In the genomic region with DNA sequence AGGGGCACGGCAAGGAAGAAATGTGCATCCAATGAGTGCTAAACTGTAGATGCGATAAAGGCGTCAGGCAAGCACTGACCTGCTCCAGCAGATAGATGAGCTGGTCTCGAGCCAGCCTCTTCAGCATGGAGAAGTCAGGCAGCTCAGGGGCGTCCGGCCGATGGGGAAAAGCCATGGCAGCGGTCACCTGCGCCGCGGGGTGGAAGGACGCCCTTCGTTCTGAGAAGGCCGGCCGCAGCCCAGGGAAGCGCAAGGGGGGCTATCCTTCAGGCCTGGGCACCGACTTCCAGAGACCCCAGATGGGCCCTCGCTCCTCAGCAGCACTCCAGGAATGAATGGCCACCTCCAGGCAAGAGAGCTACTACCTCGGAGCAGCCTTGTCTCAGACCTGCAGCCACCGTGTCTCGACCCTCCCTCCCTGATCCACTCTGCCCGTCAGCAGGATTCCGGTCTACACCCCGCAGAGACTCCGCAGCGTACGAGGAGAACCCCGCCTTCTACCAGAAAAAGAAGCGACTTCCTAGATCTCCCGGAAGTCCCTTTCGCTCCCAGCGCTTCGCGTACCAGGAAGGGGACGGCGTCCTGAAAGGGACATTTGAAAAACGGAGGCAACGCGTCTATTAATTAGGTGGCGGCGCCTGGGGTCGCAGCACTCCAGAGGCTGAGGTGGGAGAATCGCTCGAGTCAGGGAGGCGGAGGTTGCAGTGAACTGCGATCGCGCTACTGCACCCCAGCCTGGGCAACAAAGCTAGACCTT, we compare ENCODE assay signal across 1 cellular context.
TF ChIP-seq lines count a peak whose summit lies in the region.

VPS33B (minus strand) TSS at position 520 of the 757 bp plus-strand sequence; CDS start at position 175, 345 bp downstream.

TF ChIP-seq in K562, 482 proteins besides CTCF, POLR2A, EP300 and RAD21 (continued from another document and continues in another):
- TF ChIP-seq PKNOX1 (IDR thresholded peaks at IDR 0.05), result no peak; the same call in 1 of the 2 replicates
- peak; percentile 54; the same call in 1 of the 2 replicates for TF ChIP-seq SIN3B (IDR thresholded peaks at IDR 0.05; ENCODE audit: low read depth)
- peak; percentile 73 for TF ChIP-seq RBM39 (optimal IDR thresholded peaks at IDR 0.05; ENCODE audit: low read depth, low read length)
- TF ChIP-seq RBM34 (IDR thresholded peaks at IDR 0.05; ENCODE audit: borderline replicate concordance, insufficient read depth, low read length), result no peak
- no peak for TF ChIP-seq RFX7 (CRISPR knock-in tag; IDR thresholded peaks at IDR 0.05)
- TF ChIP-seq NCOA4 (IDR thresholded peaks at IDR 0.05; ENCODE audit: partially characterized antibody), result no peak
- TF ChIP-seq ZFPM2 (CRISPR knock-in tag; IDR thresholded peaks at IDR 0.05), result 0 out of 2 replicates have a peak, but pooled peaks have one; percentile 21
- TF ChIP-seq RBM14 (IDR thresholded peaks at IDR 0.05; ENCODE audit: borderline replicate concordance, insufficient read depth, low read depth, low read length), result no peak
- TF ChIP-seq CCNT2 (IDR thresholded peaks at IDR 0.05; ENCODE audit: borderline replicate concordance, extremely low read depth, insufficient read length, low read depth, low read length), result no peak
- TF ChIP-seq MAFG (tag; conservative IDR thresholded peaks at IDR 0.05), result no peak
- peak; percentile 87 for TF ChIP-seq E2F8 (IDR thresholded peaks at IDR 0.05; ENCODE audit: low read depth, partially characterized antibody)
- no peak for TF ChIP-seq DDX20 (tag; IDR thresholded peaks at IDR 0.05; ENCODE audit: low read depth)
- TF ChIP-seq NUFIP1 (IDR thresholded peaks at IDR 0.05; ENCODE audit: partially characterized antibody), result no peak
- TF ChIP-seq, protein P1, sequence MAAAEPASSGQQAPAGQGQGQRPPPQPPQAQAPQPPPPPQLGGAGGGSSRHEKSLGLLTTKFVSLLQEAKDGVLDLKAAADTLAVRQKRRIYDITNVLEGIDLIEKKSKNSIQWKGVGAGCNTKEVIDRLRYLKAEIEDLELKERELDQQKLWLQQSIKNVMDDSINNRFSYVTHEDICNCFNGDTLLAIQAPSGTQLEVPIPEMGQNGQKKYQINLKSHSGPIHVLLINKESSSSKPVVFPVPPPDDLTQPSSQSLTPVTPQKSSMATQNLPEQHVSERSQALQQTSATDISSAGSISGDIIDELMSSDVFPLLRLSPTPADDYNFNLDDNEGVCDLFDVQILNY (CRISPR knock-in tag; IDR thresholded peaks at IDR 0.05), result no peak
- no peak for TF ChIP-seq HOXB6 (CRISPR knock-in tag; IDR thresholded peaks at IDR 0.05; ENCODE audit: borderline replicate concordance)
- TF ChIP-seq KDM5B (IDR thresholded peaks at IDR 0.05; ENCODE audit: insufficient replicate concordance, low read depth, low read length), result peak; percentile 80
- TF ChIP-seq MTA1 (IDR thresholded peaks at IDR 0.05; ENCODE audit: borderline replicate concordance), result 0 out of 2 replicates have a peak, but pooled peaks have one; percentile 18
- no peak; the same call in none of the 2 replicates for TF ChIP-seq NFIC (IDR thresholded peaks at IDR 0.05)
- peak; percentile 80 for TF ChIP-seq TAF1 (IDR thresholded peaks at IDR 0.05; ENCODE audit: control insufficient read depth, extremely low read depth, insufficient read depth, low read length, severe bottlenecking)
- no peak for TF ChIP-seq POLR2AphosphoS2 (IDR thresholded peaks at IDR 0.05; ENCODE audit: low read length)
- TF ChIP-seq ZBTB8A (IDR thresholded peaks at IDR 0.05; ENCODE audit: partially characterized antibody), result no peak
- TF ChIP-seq PHF8 (IDR thresholded peaks at IDR 0.05; ENCODE audit: borderline replicate concordance, low read length), result peak; percentile 85
- no peak for TF ChIP-seq KLF1 (tag; IDR thresholded peaks at IDR 0.05)
- TF ChIP-seq, protein P2, sequence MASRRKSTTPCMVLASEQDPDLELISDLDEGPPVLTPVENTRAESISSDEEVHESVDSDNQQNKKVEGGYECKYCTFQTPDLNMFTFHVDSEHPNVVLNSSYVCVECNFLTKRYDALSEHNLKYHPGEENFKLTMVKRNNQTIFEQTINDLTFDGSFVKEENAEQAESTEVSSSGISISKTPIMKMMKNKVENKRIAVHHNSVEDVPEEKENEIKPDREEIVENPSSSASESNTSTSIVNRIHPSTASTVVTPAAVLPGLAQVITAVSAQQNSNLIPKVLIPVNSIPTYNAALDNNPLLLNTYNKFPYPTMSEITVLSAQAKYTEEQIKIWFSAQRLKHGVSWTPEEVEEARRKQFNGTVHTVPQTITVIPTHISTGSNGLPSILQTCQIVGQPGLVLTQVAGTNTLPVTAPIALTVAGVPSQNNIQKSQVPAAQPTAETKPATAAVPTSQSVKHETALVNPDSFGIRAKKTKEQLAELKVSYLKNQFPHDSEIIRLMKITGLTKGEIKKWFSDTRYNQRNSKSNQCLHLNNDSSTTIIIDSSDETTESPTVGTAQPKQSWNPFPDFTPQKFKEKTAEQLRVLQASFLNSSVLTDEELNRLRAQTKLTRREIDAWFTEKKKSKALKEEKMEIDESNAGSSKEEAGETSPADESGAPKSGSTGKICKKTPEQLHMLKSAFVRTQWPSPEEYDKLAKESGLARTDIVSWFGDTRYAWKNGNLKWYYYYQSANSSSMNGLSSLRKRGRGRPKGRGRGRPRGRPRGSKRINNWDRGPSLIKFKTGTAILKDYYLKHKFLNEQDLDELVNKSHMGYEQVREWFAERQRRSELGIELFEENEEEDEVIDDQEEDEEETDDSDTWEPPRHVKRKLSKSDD (conservative IDR thresholded peaks at IDR 0.05; ENCODE audit: low read length), result no peak
- TF ChIP-seq CEBPB (tag; IDR thresholded peaks at IDR 0.05), result no peak
- TF ChIP-seq MLX (CRISPR knock-in tag; conservative IDR thresholded peaks at IDR 0.05), result no peak
- TF ChIP-seq SMAD4 (CRISPR knock-in tag; conservative IDR thresholded peaks at IDR 0.05), result no peak
- TF ChIP-seq, protein P3, sequence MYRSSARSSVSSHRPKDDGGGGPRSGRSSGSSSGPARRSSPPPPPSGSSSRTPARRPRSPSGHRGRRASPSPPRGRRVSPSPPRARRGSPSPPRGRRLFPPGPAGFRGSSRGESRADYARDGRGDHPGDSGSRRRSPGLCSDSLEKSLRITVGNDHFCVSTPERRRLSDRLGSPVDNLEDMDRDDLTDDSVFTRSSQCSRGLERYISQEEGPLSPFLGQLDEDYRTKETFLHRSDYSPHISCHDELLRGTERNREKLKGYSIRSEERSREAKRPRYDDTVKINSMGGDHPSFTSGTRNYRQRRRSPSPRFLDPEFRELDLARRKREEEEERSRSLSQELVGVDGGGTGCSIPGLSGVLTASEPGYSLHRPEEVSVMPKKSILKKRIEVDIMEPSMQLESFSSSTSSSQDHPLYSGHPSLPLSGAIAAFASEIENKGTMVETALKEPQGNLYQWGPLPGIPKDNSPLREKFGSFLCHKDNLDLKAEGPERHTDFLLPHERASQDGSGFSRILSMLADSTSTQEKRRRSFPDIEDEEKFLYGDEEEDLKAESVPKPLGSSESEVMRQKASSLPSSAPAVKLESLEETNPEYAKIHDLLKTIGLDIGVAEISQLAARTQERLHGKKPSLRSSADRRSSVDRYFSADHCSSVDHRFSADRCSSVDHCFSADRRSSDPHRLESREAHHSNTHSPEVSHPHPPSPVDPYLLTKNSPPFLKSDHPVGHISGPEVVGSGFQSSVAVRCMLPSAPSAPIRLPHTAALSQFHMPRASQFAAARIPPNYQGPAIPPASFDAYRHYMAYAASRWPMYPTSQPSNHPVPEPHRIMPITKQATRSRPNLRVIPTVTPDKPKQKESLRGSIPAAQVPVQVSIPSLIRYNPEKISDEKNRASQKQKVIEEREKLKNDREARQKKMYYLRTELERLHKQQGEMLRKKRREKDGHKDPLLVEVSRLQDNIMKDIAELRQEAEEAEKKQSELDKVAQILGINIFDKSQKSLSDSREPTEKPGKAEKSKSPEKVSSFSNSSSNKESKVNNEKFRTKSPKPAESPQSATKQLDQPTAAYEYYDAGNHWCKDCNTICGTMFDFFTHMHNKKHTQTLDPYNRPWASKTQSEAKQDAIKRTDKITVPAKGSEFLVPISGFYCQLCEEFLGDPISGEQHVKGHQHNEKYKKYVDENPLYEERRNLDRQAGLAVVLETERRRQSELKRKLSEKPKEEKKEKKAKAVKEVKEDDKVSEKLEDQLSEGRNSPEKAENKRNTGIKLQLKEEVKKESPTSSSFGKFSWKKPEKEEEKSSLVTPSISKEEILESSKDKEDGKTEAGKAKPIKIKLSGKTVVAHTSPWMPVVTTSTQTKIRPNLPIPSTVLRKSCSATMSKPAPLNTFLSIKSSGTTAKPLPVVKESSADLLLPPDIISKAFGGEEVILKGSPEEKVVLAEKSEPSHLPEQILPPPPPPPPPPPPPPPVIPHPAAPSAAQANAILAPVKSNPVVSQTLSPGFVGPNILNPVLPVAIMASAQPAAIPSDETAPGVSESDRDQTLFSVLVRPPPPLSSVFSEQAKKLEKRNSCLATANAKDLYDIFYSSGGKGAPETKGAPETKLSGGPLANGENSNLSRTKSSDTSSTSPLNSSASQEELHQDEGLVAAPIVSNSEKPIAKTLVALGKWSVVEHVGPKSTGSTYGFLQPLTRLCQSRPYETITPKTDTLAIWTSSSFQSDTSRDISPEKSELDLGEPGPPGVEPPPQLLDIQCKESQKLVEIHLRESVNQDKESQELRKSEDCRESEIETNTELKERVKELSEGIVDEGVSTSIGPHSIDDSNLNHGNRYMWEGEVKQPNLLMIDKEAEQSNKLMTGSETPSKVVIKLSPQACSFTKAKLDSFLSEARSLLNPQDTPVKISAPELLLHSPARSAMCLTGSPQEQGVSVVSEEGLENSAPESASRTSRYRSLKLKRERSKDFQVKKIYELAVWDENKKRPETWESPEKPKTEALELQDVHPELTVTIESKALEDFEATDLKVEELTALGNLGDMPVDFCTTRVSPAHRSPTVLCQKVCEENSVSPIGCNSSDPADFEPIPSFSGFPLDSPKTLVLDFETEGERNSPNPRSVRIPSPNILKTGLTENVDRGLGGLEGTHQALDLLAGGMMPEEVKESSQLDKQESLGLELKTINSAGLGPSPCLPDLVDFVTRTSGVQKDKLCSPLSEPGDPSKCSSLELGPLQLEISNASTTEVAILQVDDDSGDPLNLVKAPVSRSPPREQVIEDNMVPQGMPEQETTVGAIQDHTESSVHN (IDR thresholded peaks at IDR 0.05; ENCODE audit: borderline replicate concordance in 1 of 2, low read depth in 1 of 2), result no peak
- TF ChIP-seq NFE2L1 (tag; IDR thresholded peaks at IDR 0.05; ENCODE audit: borderline replicate concordance, low read depth), result no peak
- peak; percentile 75; the same call in 1 of the 2 replicates for TF ChIP-seq GTF2E2 (tag; IDR thresholded peaks at IDR 0.05)
- no peak for TF ChIP-seq RFX1 (IDR thresholded peaks at IDR 0.05)
- no peak for TF ChIP-seq KLF6 (CRISPR knock-in tag; IDR thresholded peaks at IDR 0.05; ENCODE audit: borderline replicate concordance)
- TF ChIP-seq COPS2 (conservative IDR thresholded peaks at IDR 0.05), result no peak
- TF ChIP-seq RBFOX2 (IDR thresholded peaks at IDR 0.05; ENCODE audit: low read depth, low read length), result peak; percentile 87
- 0 out of 2 replicates have a peak, but pooled peaks have one; percentile 68 for TF ChIP-seq PREB (CRISPR knock-in tag; IDR thresholded peaks at IDR 0.05)
- no peak for TF ChIP-seq CHD2 (IDR thresholded peaks at IDR 0.05; ENCODE audit: low read depth, low read length)
- TF ChIP-seq SLC30A9 (CRISPR knock-in tag; IDR thresholded peaks at IDR 0.05), result no peak
- TF ChIP-seq ZNF586 (CRISPR knock-in tag; conservative IDR thresholded peaks at IDR 0.05), result no peak
